In the genomic region with DNA sequence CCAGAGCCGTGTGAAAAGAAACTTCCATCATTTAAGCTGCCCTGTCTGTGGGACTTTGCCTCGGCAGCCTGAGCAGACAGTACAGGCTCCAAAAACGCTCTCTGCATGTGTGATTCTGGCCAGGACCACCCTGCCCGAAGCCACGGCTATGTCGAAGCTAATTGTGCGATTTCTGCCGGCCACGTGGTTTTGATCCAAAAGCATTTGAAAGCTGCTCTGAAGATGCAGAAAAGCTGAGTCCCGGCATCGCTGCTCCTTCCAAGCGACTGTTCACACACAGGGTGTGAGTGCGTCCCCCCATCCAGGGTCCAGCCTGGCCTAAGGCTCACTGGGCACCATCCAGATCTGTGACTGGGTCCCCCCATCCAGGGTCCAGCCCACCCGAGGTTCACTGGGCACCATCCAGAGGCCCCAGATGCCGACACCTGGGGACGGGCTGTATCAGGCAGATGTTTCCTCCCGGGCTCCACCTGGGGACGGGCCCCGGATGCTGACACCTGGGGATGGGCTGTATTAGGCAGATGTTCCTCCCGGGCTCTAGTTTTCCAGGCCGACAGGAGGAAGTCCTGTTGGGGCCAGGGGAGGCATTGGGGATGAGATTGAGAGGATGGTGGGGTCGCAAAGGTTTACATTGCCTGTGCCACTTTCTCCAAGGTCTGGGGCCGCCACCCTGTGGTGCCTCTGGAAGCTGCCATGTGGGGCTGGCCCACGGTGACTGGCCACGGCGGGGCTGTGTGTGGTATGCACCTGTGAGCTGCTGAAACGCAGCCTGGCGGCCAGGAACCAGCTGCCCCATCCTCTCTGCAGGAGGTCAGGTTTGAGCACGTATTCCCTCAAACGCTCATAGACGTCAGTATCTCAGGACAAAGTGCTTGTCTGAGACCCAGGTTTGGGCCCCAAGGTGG, we compare ENCODE assay signal across 34 cellular contexts.
"Had no signal": no experiment of that assay in that cellular context is flagged by ENCODE, and none has a peak within 500 bp of the region (broad histone marks: within the 10 kb centered on the region; RNA-seq: fewer than 3 reads in every experiment).

No MANE protein-coding gene starts in this region.

- H3K4me3 Mint-ChIP-seq: activated CD8-positive, alpha-beta memory T cell treated with anti-CD3 and anti-CD28 coated beads, Interleukin-2, amount 10 ng/mL, durations not matched to agents 7 days and 5 days; activated CD8-positive, alpha-beta T cell treated with anti-CD3 and anti-CD28 coated beads, Interleukin-2, amount 10 ng/mL, durations not matched to agents 7 days and 5 days; activated naive CD8-positive, alpha-beta T cell treated with anti-CD3 and anti-CD28 coated beads for 36 hours; activated T-cell treated with anti-CD3 and anti-CD28 coated beads, Interleukin-2, amount 50 U/mL, for 72 hours; brain; effector memory CD8-positive, alpha-beta T cell; immature natural killer cell; nephron; stimulated activated memory B cell treated with anti-CD40 and anti-IgM and Interleukin-4, amounts not matched to agents 10 μg/mL and 1 μg/mL and 100 μg/mL, for 72 hours; stimulated activated naive CD8-positive, alpha-beta T cell treated with anti-CD3 and anti-CD28 coated beads, Interleukin-15, amount 100 ng/mL, for 72 hours; T-helper 1 cell treated with Interleukin-12 subunit alpha and Interleukin-12 subunit beta and Interleukin-4 antibody, amounts not matched to agents 30 μg/mL and 1 μg/mL, for 36 hours; type B pancreatic cell had no signal

- H3K4me1 Mint-ChIP-seq: activated CD8-positive, alpha-beta memory T cell treated with anti-CD3 and anti-CD28 coated beads, Interleukin-2, amount 10 ng/mL, durations not matched to agents 7 days and 5 days; immature natural killer cell; stimulated activated memory B cell treated with anti-CD40 and anti-IgM and Interleukin-4, amounts not matched to agents 10 μg/mL and 1 μg/mL and 100 μg/mL, for 72 hours had no signal

- H3K4me3 ChIP-seq: ascending aorta, cardiac muscle cell, gastrocnemius medialis, hepatocyte, pancreas, prostate gland, sigmoid colon, vagina had no signal

- H3K36me3 Mint-ChIP-seq: activated CD8-positive, alpha-beta memory T cell treated with anti-CD3 and anti-CD28 coated beads, Interleukin-2, amount 10 ng/mL, durations not matched to agents 7 days and 5 days; activated naive CD8-positive, alpha-beta T cell treated with anti-CD3 and anti-CD28 coated beads for 36 hours; immature natural killer cell; stimulated activated memory B cell treated with anti-CD40 and anti-IgM and Interleukin-4, amounts not matched to agents 10 μg/mL and 1 μg/mL and 100 μg/mL, for 72 hours; type B pancreatic cell had no signal

- H3K9me3 ChIP-seq: ascending aorta, gastrocnemius medialis, pancreas, prostate gland, sigmoid colon, vagina had no signal

- ATAC-seq: activated CD8-positive, alpha-beta memory T cell treated with anti-CD3 and anti-CD28 coated beads, Interleukin-2, amount 10 ng/mL, durations not matched to agents 7 days and 5 days; activated CD8-positive, alpha-beta T cell treated with anti-CD3 and anti-CD28 coated beads, Interleukin-2, amount 10 ng/mL, durations not matched to agents 7 days and 5 days; activated T-cell treated with anti-CD3 and anti-CD28 coated beads, Interleukin-2, amount 50 U/mL, for 72 hours; effector memory CD8-positive, alpha-beta T cell; gastrocnemius medialis; left colon; pancreas; stimulated activated memory B cell treated with anti-CD40 and anti-IgM and Interleukin-4, amounts not matched to agents 10 μg/mL and 1 μg/mL and 100 μg/mL, for 72 hours had no signal

- H2AFZ ChIP-seq: hepatocyte had no signal

- H3K36me3 ChIP-seq: ascending aorta, cardiac muscle cell, gastrocnemius medialis, pancreas, prostate gland, sigmoid colon, vagina had no signal

- H3K4me2 ChIP-seq: hepatocyte had no signal

- H3K27ac Mint-ChIP-seq: activated CD8-positive, alpha-beta memory T cell treated with anti-CD3 and anti-CD28 coated beads, Interleukin-2, amount 10 ng/mL, durations not matched to agents 7 days and 5 days; activated CD8-positive, alpha-beta T cell treated with anti-CD3 and anti-CD28 coated beads, Interleukin-2, amount 10 ng/mL, durations not matched to agents 7 days and 5 days; activated naive CD8-positive, alpha-beta T cell treated with anti-CD3 and anti-CD28 coated beads for 36 hours; activated T-cell treated with anti-CD3 and anti-CD28 coated beads, Interleukin-2, amount 50 U/mL, for 72 hours; brain; effector memory CD8-positive, alpha-beta T cell; immature natural killer cell; nephron; stimulated activated memory B cell treated with anti-CD40 and anti-IgM and Interleukin-4, amounts not matched to agents 10 μg/mL and 1 μg/mL and 100 μg/mL, for 72 hours; stimulated activated naive CD8-positive, alpha-beta T cell treated with anti-CD3 and anti-CD28 coated beads, Interleukin-15, amount 100 ng/mL, for 72 hours; T-helper 1 cell treated with Interleukin-12 subunit alpha and Interleukin-12 subunit beta and Interleukin-4 antibody, amounts not matched to agents 30 μg/mL and 1 μg/mL, for 36 hours; type B pancreatic cell had no signal

- H3K79me2 ChIP-seq: hepatocyte had no signal

- H3K27me3 ChIP-seq: ascending aorta, cardiac muscle cell, gastrocnemius medialis, hepatocyte, pancreas, sigmoid colon, vagina had no signal

- H3K27me3 Mint-ChIP-seq: activated CD8-positive, alpha-beta memory T cell treated with anti-CD3 and anti-CD28 coated beads, Interleukin-2, amount 10 ng/mL, durations not matched to agents 7 days and 5 days; activated naive CD8-positive, alpha-beta T cell treated with anti-CD3 and anti-CD28 coated beads for 36 hours; brain; stimulated activated memory B cell treated with anti-CD40 and anti-IgM and Interleukin-4, amounts not matched to agents 10 μg/mL and 1 μg/mL and 100 μg/mL, for 72 hours; stimulated activated naive CD8-positive, alpha-beta T cell treated with anti-CD3 and anti-CD28 coated beads, Interleukin-15, amount 100 ng/mL, for 72 hours had no signal

- H3K4me1 ChIP-seq: ascending aorta, gastrocnemius medialis, pancreas, prostate gland, sigmoid colon, vagina had no signal

- DNase-seq: activated CD4-positive, CD25-positive, alpha-beta regulatory T cell treated with anti-CD3 and anti-CD28 coated beads, Interleukin-2, amount 50 U/mL, for 72 hours; activated CD8-positive, alpha-beta memory T cell treated with anti-CD3 and anti-CD28 coated beads, Interleukin-2, amount 10 ng/mL, durations not matched to agents 7 days and 5 days; activated CD8-positive, alpha-beta T cell treated with anti-CD3 and anti-CD28 coated beads, Interleukin-2, amount 10 ng/mL, durations not matched to agents 7 days and 5 days; activated naive CD4-positive, alpha-beta T cell; activated naive CD8-positive, alpha-beta T cell treated with anti-CD3 and anti-CD28 coated beads for 36 hours; activated T-cell treated with anti-CD3 and anti-CD28 coated beads for 4 hours; activated T-cell treated with anti-CD3 and anti-CD28 coated beads, Interleukin-2, amount 50 U/mL, for 72 hours; cortex of kidney; effector memory CD8-positive, alpha-beta T cell; erythroblast; gastrocnemius medialis; immature natural killer cell; left colon; mammary epithelial cell; retina; sigmoid colon; small intestine; stimulated activated CD4-positive, alpha-beta T cell treated with anti-CD3 and anti-CD28 coated beads, Interleukin-1b, Interleukin-23, amount 100 ng/mL, for 48 hours; stimulated activated CD4-positive, alpha-beta T cell treated with anti-CD3 and anti-CD28 coated beads, Interleukin-4, amount 100 ng/mL, for 4 hours; stimulated activated CD8-positive, alpha-beta memory T cell treated with anti-CD3 and anti-CD28 coated beads, Interleukin-4, amount 100 ng/mL, for 48 hours; stimulated activated naive CD8-positive, alpha-beta T cell treated with anti-CD3 and anti-CD28 coated beads, Interleukin-15, amount 100 ng/mL, for 72 hours; substantia nigra; T-helper 9 cell had no signal

- H3K9me3 Mint-ChIP-seq: activated T-cell treated with anti-CD3 and anti-CD28 coated beads, Interleukin-2, amount 50 U/mL, for 72 hours; effector memory CD8-positive, alpha-beta T cell; stimulated activated memory B cell treated with anti-CD40 and anti-IgM and Interleukin-4, amounts not matched to agents 10 μg/mL and 1 μg/mL and 100 μg/mL, for 72 hours; T-helper 1 cell treated with Interleukin-12 subunit alpha and Interleukin-12 subunit beta and Interleukin-4 antibody, amounts not matched to agents 30 μg/mL and 1 μg/mL, for 36 hours; type B pancreatic cell had no signal

- H3K27ac ChIP-seq: ascending aorta, cardiac muscle cell, gastrocnemius medialis, hepatocyte, pancreas, prostate gland, sigmoid colon, vagina had no signal
